ENCODE assay signal across 32 cellular contexts in genomic region chr20:57103146-57103800, GRCh38.
A peak's percentile ranks its signal among the peaks of the same experiment; 100 is the strongest.
DNase-seq lines count a peak whose midpoint lies in the region; ATAC-seq, FAIRE-seq and TF ChIP-seq lines count a peak whose summit lies in the region.
"Had no signal": no experiment of that assay in that cellular context is flagged by ENCODE, and none has a peak within 500 bp of the region (broad histone marks: within the 10 kb centered on the region; RNA-seq: fewer than 3 reads in every experiment).

No MANE protein-coding gene starts in this region.

- ATAC-seq in A549 (no peak), heart left ventricle (no peak)
- ATAC-seq in activated T-cell treated with anti-CD3 and anti-CD28 coated beads, Interleukin-2, amount 50 U/mL, for 72 hours (replicated peaks in 1 of 2) = no peak
- ATAC-seq in effector memory CD8-positive, alpha-beta T cell (replicated peaks) = no peak
- ATAC-seq: activated CD8-positive, alpha-beta T cell treated with anti-CD3 and anti-CD28 coated beads, Interleukin-2, amount 10 ng/mL, durations not matched to agents 7 days and 5 days; CD8-positive, alpha-beta T cell; left lung; naive thymus-derived CD8-positive, alpha-beta T cell; PC-3; Right ventricle myocardium inferior; stimulated activated effector memory CD8-positive, alpha-beta T cell treated with anti-CD3 and anti-CD28 coated beads, Interleukin-12 subunit alpha, Interleukin-12 subunit beta, amount 100 ng/mL, for 72 hours had no signal

- H3K4me3 ChIP-seq in A549 (no peak overlapping the region), heart left ventricle (no peak overlapping the region)
- H3K4me3 ChIP-seq: colonic mucosa, left lung, right atrium auricular region, suprapubic skin, vagina had no signal

- TF ChIP-seq RAD21 in A549 (conservative IDR thresholded peaks at IDR 0.05 in 1 of 2, IDR thresholded peaks at IDR 0.05 in 1 of 2) = no peak

- no peaks in the 10 kb centered on the region for H3K36me3 ChIP-seq in heart left ventricle
- H3K36me3 ChIP-seq: colonic mucosa, left lung, right atrium auricular region, suprapubic skin, vagina had no signal

- no peaks in the 10 kb centered on the region for H3K36me3 Mint-ChIP-seq in activated T-cell treated with anti-CD3 and anti-CD28 coated beads, Interleukin-2, amount 50 U/mL, for 72 hours (ENCODE audit: insufficient read depth in 2 of 2)
- no peaks in the 10 kb centered on the region for H3K36me3 Mint-ChIP-seq in effector memory CD8-positive, alpha-beta T cell (ENCODE audit: insufficient read depth)
- H3K36me3 Mint-ChIP-seq: activated naive CD8-positive, alpha-beta T cell treated with anti-CD3 and anti-CD28 coated beads for 36 hours; CD8-positive, alpha-beta T cell; IgD-negative memory B cell; stimulated activated effector memory CD8-positive, alpha-beta T cell treated with anti-CD3 and anti-CD28 coated beads, Interleukin-12 subunit alpha, Interleukin-12 subunit beta, amount 100 ng/mL, for 72 hours had no signal

- H3K27ac ChIP-seq in A549 (no peak overlapping the region), heart left ventricle (peak overlapping the region in 1 of 12 donors; percentile 17)
- H3K27ac ChIP-seq: colonic mucosa, left lung, right atrium auricular region, suprapubic skin, vagina had no signal

- H3K27me3 Mint-ChIP-seq in activated T-cell treated with anti-CD3 and anti-CD28 coated beads, Interleukin-2, amount 50 U/mL, for 72 hours (ENCODE audit: low read depth) = peaks cover 22% of the 10 kb centered on the region
- peaks cover 24 to 35% of the 10 kb centered on the region in 2 donors for H3K27me3 Mint-ChIP-seq in effector memory CD8-positive, alpha-beta T cell

- no peaks in the 10 kb centered on the region for H3K27me3 ChIP-seq in heart left ventricle
- H3K27me3 ChIP-seq: colonic mucosa, right atrium auricular region, suprapubic skin, vagina had no signal

- no peaks in the 10 kb centered on the region for H3K4me1 Mint-ChIP-seq in activated T-cell treated with anti-CD3 and anti-CD28 coated beads, Interleukin-2, amount 50 U/mL, for 72 hours (ENCODE audit: low read depth)
- H3K4me1 Mint-ChIP-seq in effector memory CD8-positive, alpha-beta T cell (ENCODE audit: low read depth in 2 of 2) = no peaks in the 10 kb centered on the region
- H3K4me1 Mint-ChIP-seq: activated naive CD8-positive, alpha-beta T cell treated with anti-CD3 and anti-CD28 coated beads for 36 hours; IgD-negative memory B cell; naive thymus-derived CD8-positive, alpha-beta T cell; stimulated activated effector memory CD8-positive, alpha-beta T cell treated with anti-CD3 and anti-CD28 coated beads, Interleukin-12 subunit alpha, Interleukin-12 subunit beta, amount 100 ng/mL, for 72 hours had no signal

- DNase-seq in A549 (ENCODE audit: low read depth in 1 of 2, low spot score in 1 of 2) = no peak
- DNase-seq in astrocyte of the hippocampus (ENCODE audit: low read depth, low spot score) = peak; percentile 50
- DNase-seq in hypothalamus (lab: John Stamatoyannopoulos, UW) = peak in 41 of 51 donors; percentile 9 to 91 (median 51)
- peak; percentile 94 for DNase-seq in putamen (ENCODE audit: low spot score)
- no peak for DNase-seq in mucosa of gallbladder (ENCODE audit: low spot score)
- no peak for DNase-seq in activated T-cell treated with anti-CD3 and anti-CD28 coated beads, Interleukin-2, amount 50 U/mL, for 72 hours
- no peak for DNase-seq in heart left ventricle
- DNase-seq in effector memory CD8-positive, alpha-beta T cell = no peak
- DNase-seq: activated CD4-positive, alpha-beta T cell treated with anti-CD3 and anti-CD28 coated beads for 1 hour; activated CD8-positive, alpha-beta T cell treated with anti-CD3 and anti-CD28 coated beads, Interleukin-2, amount 10 ng/mL, durations not matched to agents 7 days and 5 days; activated effector memory CD4-positive, alpha-beta T cell treated with Interleukin-2 at 50 U/mL for 16 hours; activated naive CD8-positive, alpha-beta T cell treated with anti-CD3 and anti-CD28 coated beads for 36 hours; CD8-positive, alpha-beta T cell; colonic mucosa; DMS 273 treated with DMSO at 0.1 percent for 48 hours; effector memory CD4-positive, alpha-beta T cell; left lung; naive thymus-derived CD8-positive, alpha-beta T cell; NCI-H1092 treated with DMSO at 0.1 percent for 48 hours; NCI-H187 treated with DMSO at 0.1 percent for 48 hours; NCI-H524 treated with DMSO at 0.1 percent for 48 hours; NK-92 treated with Interleukin-12 subunit alpha and Interleukin-12 subunit beta, amount 100 ng/mL, for 24 hours; PC-3; stimulated activated CD4-positive, alpha-beta T cell treated with anti-CD3 and anti-CD28 coated beads, Interleukin-12 subunit alpha, Interleukin-12 subunit beta, amount 100 ng/mL, for 4 hours; stimulated activated CD4-positive, alpha-beta T cell treated with anti-CD3 and anti-CD28 coated beads, Interleukin-4, amount 100 ng/mL, for 24 hours had no signal

- no peak for TF ChIP-seq EP300 in A549 (IDR thresholded peaks at IDR 0.05)

- H3K4me2 ChIP-seq in A549 = no peak overlapping the region

- H3K9me3 ChIP-seq in A549 (peaks cover 10% of the 10 kb centered on the region; the same call in 1 of the 3 replicates), heart left ventricle (no peaks in the 10 kb centered on the region)
- H3K9me3 ChIP-seq: colonic mucosa, left lung, right atrium auricular region, suprapubic skin, vagina had no signal

- WGBS in A549 (ENCODE audit: missing lambda C conversion rate) = 39% methylated on average over 9 of the region's 11 CpGs
- 73 to 85% (median 75%) methylated on average over 11 of the region's 11 CpGs for WGBS in heart left ventricle, 4 donors

- TF ChIP-seq CTCF in A549 (IDR thresholded peaks at IDR 0.05) (no peak), heart left ventricle (IDR thresholded peaks at IDR 0.05) (no peak)

- no peaks in the 10 kb centered on the region for H3K9me3 Mint-ChIP-seq in activated T-cell treated with anti-CD3 and anti-CD28 coated beads, Interleukin-2, amount 50 U/mL, for 72 hours
- no peaks in the 10 kb centered on the region for H3K9me3 Mint-ChIP-seq in effector memory CD8-positive, alpha-beta T cell
- H3K9me3 Mint-ChIP-seq: activated naive CD8-positive, alpha-beta T cell treated with anti-CD3 and anti-CD28 coated beads for 36 hours; CD8-positive, alpha-beta T cell; naive thymus-derived CD8-positive, alpha-beta T cell; stimulated activated effector memory CD8-positive, alpha-beta T cell treated with anti-CD3 and anti-CD28 coated beads, Interleukin-12 subunit alpha, Interleukin-12 subunit beta, amount 100 ng/mL, for 72 hours had no signal

- no peak for FAIRE-seq in A549 (lab: Jason Lieb, UNC)
- FAIRE-seq: H1 had no signal

- no peak overlapping the region for H3K4me3 Mint-ChIP-seq in activated T-cell treated with anti-CD3 and anti-CD28 coated beads, Interleukin-2, amount 50 U/mL, for 72 hours
- no peak overlapping the region for H3K4me3 Mint-ChIP-seq in effector memory CD8-positive, alpha-beta T cell
- H3K4me3 Mint-ChIP-seq: activated CD8-positive, alpha-beta T cell treated with anti-CD3 and anti-CD28 coated beads, Interleukin-2, amount 10 ng/mL, durations not matched to agents 7 days and 5 days; activated naive CD8-positive, alpha-beta T cell treated with anti-CD3 and anti-CD28 coated beads for 36 hours; CD8-positive, alpha-beta T cell; IgD-negative memory B cell; naive thymus-derived CD8-positive, alpha-beta T cell; stimulated activated effector memory CD8-positive, alpha-beta T cell treated with anti-CD3 and anti-CD28 coated beads, Interleukin-12 subunit alpha, Interleukin-12 subunit beta, amount 100 ng/mL, for 72 hours had no signal

- intact Hi-C loops in heart left ventricle (cut with DNase I) = no loop called here

- POLR2A ChIA-PET in A549 (lab: Yijun Ruan, JAX) = no interaction called here

- CTCF ChIA-PET in A549 (lab: Yijun Ruan, JAX) = interaction anchor here (0.6 to 4.4 kb wide), 6 partner anchors 13 to 244 kb away, joined by 3 to 20 read pairs (median 4); no protein-coding TSS in a partner anchor

- no peak for TF ChIP-seq POLR2A in A549 (IDR thresholded peaks at IDR 0.05; ENCODE audit: low read length)
- no peak for TF ChIP-seq POLR2A in heart left ventricle (IDR thresholded peaks at IDR 0.05)

- no peaks in the 10 kb centered on the region for H3K4me1 ChIP-seq in A549
- H3K4me1 ChIP-seq in heart left ventricle = no peaks in the 10 kb centered on the region
- H3K4me1 ChIP-seq: colonic mucosa, left lung, right atrium auricular region, vagina had no signal

- H3K27ac Mint-ChIP-seq in activated T-cell treated with anti-CD3 and anti-CD28 coated beads, Interleukin-2, amount 50 U/mL, for 72 hours = no peak overlapping the region
- H3K27ac Mint-ChIP-seq in effector memory CD8-positive, alpha-beta T cell = no peak overlapping the region
- H3K27ac Mint-ChIP-seq: activated CD8-positive, alpha-beta T cell treated with anti-CD3 and anti-CD28 coated beads, Interleukin-2, amount 10 ng/mL, durations not matched to agents 7 days and 5 days; activated naive CD8-positive, alpha-beta T cell treated with anti-CD3 and anti-CD28 coated beads for 36 hours; CD8-positive, alpha-beta T cell; naive thymus-derived CD8-positive, alpha-beta T cell; stimulated activated effector memory CD8-positive, alpha-beta T cell treated with anti-CD3 and anti-CD28 coated beads, Interleukin-12 subunit alpha, Interleukin-12 subunit beta, amount 100 ng/mL, for 72 hours had no signal

TF ChIP-seq in A549, 52 proteins besides CTCF, POLR2A, EP300 and RAD21:
- TF ChIP-seq MAX (IDR thresholded peaks at IDR 0.05) (no peak), MAFK (IDR thresholded peaks at IDR 0.05; ENCODE audit: partially characterized antibody) (peak; percentile 34), HEYL (CRISPR knock-in tag; IDR thresholded peaks at IDR 0.05) (no peak), CBX8 (IDR thresholded peaks at IDR 0.05) (no peak), HDAC2 (IDR thresholded peaks at IDR 0.05) (no peak)

Comparison
In these comparisons a context has a peak if more than half of its experiments do, and no peak if none do; other contexts are left out.
1. DNase-seq: peak in astrocyte of the hippocampus (single experiment), hypothalamus (41 of 51) and putamen (single experiment); none in A549 (0 of 2), mucosa of gallbladder (single experiment), activated T-cell treated with anti-CD3 and anti-CD28 coated beads, Interleukin-2, amount 50 U/mL, for 72 hours (0 of 2), heart left ventricle (0 of 5) and effector memory CD8-positive, alpha-beta T cell (0 of 3).